1 cellular context compared by ENCODE assay signal in genomic region chr16:84197487-84198128, GRCh38.
TF ChIP-seq lines count a peak whose summit lies in the region.

No MANE protein-coding gene starts in this region.

TF ChIP-seq in K562, 482 proteins besides CTCF, POLR2A, EP300 and RAD21:
- TF ChIP-seq ATF2 (CRISPR knock-in tag; IDR thresholded peaks at IDR 0.05) = no peak
- no peak for TF ChIP-seq ERF (CRISPR knock-in tag; IDR thresholded peaks at IDR 0.05)
- TF ChIP-seq MEF2A (IDR thresholded peaks at IDR 0.05; ENCODE audit: control insufficient read depth, low read depth, low read length) = no peak
- no peak for TF ChIP-seq NCOA1 (IDR thresholded peaks at IDR 0.05; ENCODE audit: low read depth)
- no peak for TF ChIP-seq ZBTB12 (CRISPR knock-in tag; IDR thresholded peaks at IDR 0.05)
- no peak for TF ChIP-seq ZNF3 (CRISPR knock-in tag; IDR thresholded peaks at IDR 0.05)
- no peak for TF ChIP-seq NCOA6 (IDR thresholded peaks at IDR 0.05)
- TF ChIP-seq ZNF512 (tag; IDR thresholded peaks at IDR 0.05) = no peak
- TF ChIP-seq BRD9 (IDR thresholded peaks at IDR 0.05; ENCODE audit: low read depth, partially characterized antibody) = no peak
- no peak for TF ChIP-seq EHMT2 (IDR thresholded peaks at IDR 0.05)
